In the genomic region with DNA sequence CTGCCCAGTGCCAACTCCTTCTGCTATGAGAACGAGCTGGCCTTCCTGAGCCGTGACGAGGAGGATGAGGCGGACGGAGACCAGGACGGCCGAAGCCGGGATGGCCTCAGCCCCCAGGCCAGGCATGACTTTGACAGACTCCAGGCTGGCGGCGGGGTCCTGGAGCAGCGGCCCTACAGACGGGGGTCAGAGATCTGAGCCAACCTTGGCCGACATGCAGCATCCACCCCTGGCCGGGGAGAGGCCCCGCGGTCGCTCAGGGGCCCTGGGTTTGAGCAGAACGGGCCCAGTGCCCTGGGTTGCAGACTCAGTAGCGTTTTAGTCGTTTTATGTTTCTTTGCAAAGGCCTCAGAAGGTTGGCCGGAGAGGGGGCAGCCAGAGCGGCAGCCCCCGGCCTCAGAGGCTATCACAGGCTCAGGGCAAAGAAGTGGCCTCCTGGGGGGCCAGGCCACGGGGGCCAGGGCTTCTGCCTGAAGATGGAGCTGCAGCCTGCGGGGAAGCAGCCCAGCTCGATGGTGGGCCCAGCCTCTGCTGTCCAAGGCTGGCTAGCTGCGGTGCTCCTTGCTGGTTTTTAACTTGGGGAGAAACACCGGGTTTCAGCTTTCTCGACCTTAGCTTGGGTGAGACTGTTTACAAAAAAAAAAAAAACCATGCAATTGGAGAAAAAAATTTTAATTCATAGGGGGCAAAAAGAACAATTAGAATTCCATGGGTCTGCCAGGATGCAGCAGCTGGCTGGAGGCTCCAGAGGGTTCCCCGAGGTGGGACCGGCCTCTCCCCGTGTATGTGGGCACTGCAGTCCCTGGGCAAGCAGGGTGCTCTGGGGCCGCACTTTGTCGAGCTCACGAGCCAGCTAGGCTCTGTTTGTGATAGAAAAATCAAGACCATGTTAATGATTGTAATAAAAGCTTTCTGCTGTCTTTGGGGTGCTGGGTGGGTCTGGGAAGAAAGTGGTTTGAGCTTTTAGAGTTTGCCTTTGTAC, we compare ENCODE assay signal across 20 cellular contexts. TPM values are rescaled to one million over a fixed set of nuclear protein-coding genes. Genes with fewer than 3 reads are reported as not detected.
"Had no signal": no experiment of that assay in that cellular context is flagged by ENCODE, and none has a peak within 500 bp of the region (broad histone marks: within the 10 kb centered on the region; RNA-seq: fewer than 3 reads in every experiment).

No MANE protein-coding gene starts in this region.

RNA-seq across cellular contexts. Expression of gene KCNJ18, which starts 11.9 kb away (rescaled TPM):
- total RNA-seq: naive thymus-derived CD4-positive, alpha-beta T cell; natural killer cell; neural crest cell; omental fat pad; osteocyte; pancreas; posterior vena cava; prostate gland; pulmonary artery endothelial cell; right atrium auricular region; smooth muscle cell; stomach; subcutaneous adipose tissue; temporal lobe; thoracic aorta; thyroid gland; tibial nerve; upper lobe of left lung; urinary bladder; uterus had no signal
- polyA plus RNA-seq: naive thymus-derived CD4-positive, alpha-beta T cell; pancreas; smooth muscle cell; stomach; urinary bladder had no signal
